In genomic region chr1:161092621-161093028, GRCh38 we compare ENCODE assay signal across 12 cellular contexts. TPM values are rescaled to one million over a fixed set of nuclear protein-coding genes. Genes with fewer than 3 reads are reported as not detected.
DNase-seq lines count a peak whose midpoint lies in the region; ATAC-seq and TF ChIP-seq lines count a peak whose summit lies in the region.
"Had no signal": no experiment of that assay in that cellular context is flagged by ENCODE, and none has a peak within 500 bp of the region (broad histone marks: within the 10 kb centered on the region; RNA-seq: fewer than 3 reads in every experiment).

No MANE protein-coding gene starts in this region.

- no peaks in the 10 kb centered on the region for H3K36me3 ChIP-seq in GM23248 (ENCODE audit: low read depth)
- H3K36me3 ChIP-seq: SJSA1 had no signal

- DNase-seq in GM23248, result peak; percentile 61
- DNase-seq in RWPE1 (ENCODE audit: low spot score), result peak; percentile 73
- DNase-seq in activated naive CD8-positive, alpha-beta T cell treated with anti-CD3 and anti-CD28 coated beads, Interleukin-2, amount 10 ng/mL, durations not matched to agents 7 days and 5 days, result peak; percentile 28
- DNase-seq in stimulated activated CD4-positive, alpha-beta T cell treated with anti-CD3 and anti-CD28 coated beads, Interleukin-1b, Interleukin-23, amount 100 ng/mL, for 4 hours (ENCODE audit: low read depth in 2 of 2), result peak; percentile 27 to 39
- no peak for DNase-seq in RPMI8226
- no peak for DNase-seq in HK-2 (ENCODE audit: unreplicated experiment)
- DNase-seq in germinal center (ENCODE audit: low spot score), result no peak
- DNase-seq: amygdala, NCI-H1417 treated with DMSO at 0.1 percent for 48 hours had no signal

- H3K9me3 Mint-ChIP-seq in activated naive CD8-positive, alpha-beta T cell treated with anti-CD3 and anti-CD28 coated beads, Interleukin-2, amount 10 ng/mL, durations not matched to agents 7 days and 5 days, result no peaks in the 10 kb centered on the region

- H3F3A ChIP-seq in GM23248 (ENCODE audit: insufficient read depth), result 0 out of 2 replicates have a peak, but pooled peaks cover 14% of the 10 kb centered on the region

- H3K9ac ChIP-seq in GM23248, result no peak overlapping the region

- no peak for TF ChIP-seq CTCF in RWPE1 (conservative IDR thresholded peaks at IDR 0.05; ENCODE audit: low read depth)

- peaks cover 41% of the 10 kb centered on the region for H3K4me1 Mint-ChIP-seq in activated naive CD8-positive, alpha-beta T cell treated with anti-CD3 and anti-CD28 coated beads, Interleukin-2, amount 10 ng/mL, durations not matched to agents 7 days and 5 days

- peak; percentile 80 for ATAC-seq in activated naive CD8-positive, alpha-beta T cell treated with anti-CD3 and anti-CD28 coated beads, Interleukin-2, amount 10 ng/mL, durations not matched to agents 7 days and 5 days (ENCODE audit: low read depth)
- ATAC-seq in HG02973 (IDR thresholded peaks at IDR 0.05; ENCODE audit: unreplicated experiment), result no peak
- ATAC-seq: psoas muscle had no signal

- POLR2A ChIA-PET in RWPE1 (lab: Yijun Ruan, JAX; ENCODE audit: low non-redundant PET), result no interaction called here
- POLR2A ChIA-PET in activated naive CD8-positive, alpha-beta T cell treated with anti-CD3 and anti-CD28 coated beads, Interleukin-2, amount 10 ng/mL, durations not matched to agents 7 days and 5 days (lab: Charles Lee), result interaction anchor here (0.5 to 1.0 kb wide), 4 partner anchors 21 to 32 kb away, joined by 3 to 5 read pairs (median 4); partner anchors contain the start of gene ARHGAP30

- H3K27me3 ChIP-seq in GM23248 (replicated peaks; ENCODE audit: insufficient read depth), result no peaks in the 10 kb centered on the region
- H3K27me3 ChIP-seq: SJSA1 had no signal

- in situ Hi-C loops in GM23248 (cut with MboI), result loop anchor here (10.0 kb wide), 1 partner anchor 98 kb away; no protein-coding TSS in a partner anchor

- 89 to 91% methylated on average over 3 of the region's 3 CpGs for WGBS in GM23248 (ENCODE audit: low coverage in 1 of 2, low lambda C conversion rate in 2 of 2, missing lambda C conversion rate in 2 of 2), 2 experiments

- H2AFZ ChIP-seq in GM23248, result no peak overlapping the region

- H3K27me3 Mint-ChIP-seq in activated naive CD8-positive, alpha-beta T cell treated with anti-CD3 and anti-CD28 coated beads, Interleukin-2, amount 10 ng/mL, durations not matched to agents 7 days and 5 days, result no peaks in the 10 kb centered on the region

- H3K27ac ChIP-seq in GM23248 (no peak overlapping the region), RWPE1 (no peak overlapping the region)
- H3K27ac ChIP-seq: psoas muscle, SJSA1 had no signal

- no peaks in the 10 kb centered on the region for H3K79me2 ChIP-seq in GM23248 (ENCODE audit: insufficient read depth)

- H3K27ac Mint-ChIP-seq in activated naive CD8-positive, alpha-beta T cell treated with anti-CD3 and anti-CD28 coated beads, Interleukin-2, amount 10 ng/mL, durations not matched to agents 7 days and 5 days, result peak overlapping the region; percentile 41

- CTCF ChIA-PET in RWPE1 (lab: Yijun Ruan, JAX), result interaction anchor here (1.0 to 1.1 kb wide), 2 partner anchors 47 to 51 kb away, joined by 3 to 5 read pairs; partner anchors contain the start of gene USF1

- H3K4me1 ChIP-seq in GM23248 (ENCODE audit: insufficient read depth), result peaks cover 44% of the 10 kb centered on the region

- no peaks in the 10 kb centered on the region for H3K9me3 ChIP-seq in GM23248 (ENCODE audit: low read depth)
- H3K9me3 ChIP-seq: psoas muscle, SJSA1 had no signal

- no peaks in the 10 kb centered on the region for H3K36me3 Mint-ChIP-seq in activated naive CD8-positive, alpha-beta T cell treated with anti-CD3 and anti-CD28 coated beads, Interleukin-2, amount 10 ng/mL, durations not matched to agents 7 days and 5 days

- H4K20me1 ChIP-seq in GM23248 (ENCODE audit: insufficient read depth), result no peaks in the 10 kb centered on the region

- no peak overlapping the region for H3K4me3 Mint-ChIP-seq in activated naive CD8-positive, alpha-beta T cell treated with anti-CD3 and anti-CD28 coated beads, Interleukin-2, amount 10 ng/mL, durations not matched to agents 7 days and 5 days

- H3K4me2 ChIP-seq in GM23248 (ENCODE audit: unreplicated experiment), result peak overlapping the region; percentile 19

- no peak overlapping the region for H3K4me3 ChIP-seq in GM23248
- H3K4me3 ChIP-seq: psoas muscle, SJSA1 had no signal

- H3K9me2 ChIP-seq in GM23248 (ENCODE audit: insufficient read depth), result no peaks in the 10 kb centered on the region

RNA-seq across cellular contexts. Expression of gene NECTIN4, which starts 3.3 kb away (rescaled TPM):
- 0.54 TPM in 1 of 2 replicates, not detected in the other for total RNA-seq in GM23248 (2014; rRNA removed; shearing (Covaris generic))
- 0.40 and 0.54 TPM in 2 replicates for polyA plus RNA-seq in GM23248 (2016; fragmentation: Nextera tagmentation; extraction: Ambion mirVana)
- total RNA-seq in activated naive CD8-positive, alpha-beta T cell treated with anti-CD3 and anti-CD28 coated beads, Interleukin-2, amount 10 ng/mL, durations not matched to agents 7 days and 5 days, result not detected
- total RNA-seq: psoas muscle had no signal

RNA-seq across cellular contexts. Expression of gene KLHDC9, which starts 5.5 kb away (rescaled TPM):
- total RNA-seq in GM23248 (2014; rRNA removed; shearing (Covaris generic)), result 3.7 and 5.6 TPM in 2 replicates
- polyA plus RNA-seq in GM23248 (2016; fragmentation: Nextera tagmentation; extraction: Ambion mirVana), result 3.2 and 3.3 TPM in 2 replicates
- 1 to 10 TPM; 1.2 TPM for total RNA-seq in activated naive CD8-positive, alpha-beta T cell treated with anti-CD3 and anti-CD28 coated beads, Interleukin-2, amount 10 ng/mL, durations not matched to agents 7 days and 5 days
- total RNA-seq: SJSA1 had no signal

RNA-seq across cellular contexts. Expression of gene ARHGAP30, which starts 22.9 kb away (rescaled TPM):
- total RNA-seq in GM23248 (2014; rRNA removed; shearing (Covaris generic)), result not detected in 2 replicates
- 0.21 and 0.29 TPM in 2 replicates for polyA plus RNA-seq in GM23248 (2016; fragmentation: Nextera tagmentation; extraction: Ambion mirVana)
- 100 to 1,000 TPM; 260 to 273 TPM for total RNA-seq in activated naive CD8-positive, alpha-beta T cell treated with anti-CD3 and anti-CD28 coated beads, Interleukin-2, amount 10 ng/mL, durations not matched to agents 7 days and 5 days
- total RNA-seq: SJSA1 had no signal

RNA-seq across cellular contexts. Expression of gene PFDN2, which starts 25.2 kb away (rescaled TPM):
- total RNA-seq in GM23248 (2014; rRNA removed; shearing (Covaris generic)), result 32.4 and 35.9 TPM in 2 replicates
- polyA plus RNA-seq in GM23248 (2016; fragmentation: Nextera tagmentation; extraction: Ambion mirVana), result 121 and 125 TPM in 2 replicates
- 10 to 100 TPM; 54.1 to 62.3 TPM for total RNA-seq in activated naive CD8-positive, alpha-beta T cell treated with anti-CD3 and anti-CD28 coated beads, Interleukin-2, amount 10 ng/mL, durations not matched to agents 7 days and 5 days

RNA-seq across cellular contexts. Expression of gene NIT1, which starts 25.3 kb away (rescaled TPM):
- total RNA-seq in GM23248 (2014; rRNA removed; shearing (Covaris generic)), result 16.6 and 24.3 TPM in 2 replicates
- 30.4 and 30.9 TPM in 2 replicates for polyA plus RNA-seq in GM23248 (2016; fragmentation: Nextera tagmentation; extraction: Ambion mirVana)
- total RNA-seq in activated naive CD8-positive, alpha-beta T cell treated with anti-CD3 and anti-CD28 coated beads, Interleukin-2, amount 10 ng/mL, durations not matched to agents 7 days and 5 days, result 10 to 100 TPM; 44.7 to 49.3 TPM

Comparison
In these comparisons a context has a peak if more than half of its experiments do, and no peak if none do; other contexts are left out.
1. DNase-seq: peak in GM23248 (single experiment), RWPE1 (single experiment), activated naive CD8-positive, alpha-beta T cell treated with anti-CD3 and anti-CD28 coated beads, Interleukin-2, amount 10 ng/mL, durations not matched to agents 7 days and 5 days (single experiment) and stimulated activated CD4-positive, alpha-beta T cell treated with anti-CD3 and anti-CD28 coated beads, Interleukin-1b, Interleukin-23, amount 100 ng/mL, for 4 hours (2 of 2); none in RPMI8226 (single experiment), HK-2 (single experiment) and germinal center (single experiment).
2. RNA of gene ARHGAP30, which starts 22.9 kb away (total RNA-seq): 260 to 273 TPM in activated naive CD8-positive, alpha-beta T cell treated with anti-CD3 and anti-CD28 coated beads, Interleukin-2, amount 10 ng/mL, durations not matched to agents 7 days and 5 days; not detected in GM23248; every median in the first group is over 100 times any median in the second.